Comparison of ENCODE assay signal across 1 cellular context in genomic region chr11:59556115-59556882, GRCh38.
TF ChIP-seq lines count a peak whose summit lies in the region.

No MANE protein-coding gene starts in this region.

TF ChIP-seq in K562, 482 proteins besides CTCF, POLR2A, EP300 and RAD21 (continued from another document and continues in another):
- TF ChIP-seq ZNF407 (IDR thresholded peaks at IDR 0.05; ENCODE audit: low read depth) (peak; percentile 65; the same call in 1 of the 2 replicates), ARID4B (CRISPR knock-in tag; IDR thresholded peaks at IDR 0.05) (0 out of 2 replicates have a peak, but pooled peaks have one; percentile 39), MTA1 (IDR thresholded peaks at IDR 0.05; ENCODE audit: borderline replicate concordance) (peak; percentile 52; the same call in 1 of the 2 replicates), MNT (conservative IDR thresholded peaks at IDR 0.05) (peak; percentile 85 to 87), BHLHE40 (IDR thresholded peaks at IDR 0.05; ENCODE audit: low read length) (peak; percentile 44), RERE (CRISPR knock-in tag; IDR thresholded peaks at IDR 0.05; ENCODE audit: borderline replicate concordance) (no peak), ZBTB26 (CRISPR knock-in tag; IDR thresholded peaks at IDR 0.05) (no peak), ZNF165 (CRISPR knock-in tag; IDR thresholded peaks at IDR 0.05; ENCODE audit: borderline replicate concordance) (no peak), TEAD1 (CRISPR knock-in tag; IDR thresholded peaks at IDR 0.05) (peak; percentile 37 to 92; a peak in 3 of 4 replicates), CUX1 (CRISPR knock-in tag; IDR thresholded peaks at IDR 0.05) (0 out of 2 replicates have a peak, but pooled peaks have one; percentile 10), TFE3 (CRISPR knock-in tag; IDR thresholded peaks at IDR 0.05) (no peak), ILF3 (IDR thresholded peaks at IDR 0.05; ENCODE audit: borderline replicate concordance) (0 out of 2 replicates have a peak, but pooled peaks have one; percentile 13), NCOR1 (IDR thresholded peaks at IDR 0.05) (peak; percentile 37; the same call in 1 of the 2 replicates), TFAM (CRISPR knock-in tag; conservative IDR thresholded peaks at IDR 0.05) (no peak), TOE1 (IDR thresholded peaks at IDR 0.05; ENCODE audit: borderline replicate concordance) (0 out of 2 replicates have a peak, but pooled peaks have one; percentile 40), TOE1 (CRISPR knock-in tag; IDR thresholded peaks at IDR 0.05; ENCODE audit: borderline replicate concordance, low read depth) (no peak), RBFOX2 (IDR thresholded peaks at IDR 0.05; ENCODE audit: low read depth, low read length) (0 out of 2 replicates have a peak, but pooled peaks have one; percentile 2), GTF2F1 (IDR thresholded peaks at IDR 0.05; ENCODE audit: low read depth, low read length) (0 out of 2 replicates have a peak, but pooled peaks have one; percentile 21)
